14 cellular contexts compared by ENCODE assay signal in the genomic region with DNA sequence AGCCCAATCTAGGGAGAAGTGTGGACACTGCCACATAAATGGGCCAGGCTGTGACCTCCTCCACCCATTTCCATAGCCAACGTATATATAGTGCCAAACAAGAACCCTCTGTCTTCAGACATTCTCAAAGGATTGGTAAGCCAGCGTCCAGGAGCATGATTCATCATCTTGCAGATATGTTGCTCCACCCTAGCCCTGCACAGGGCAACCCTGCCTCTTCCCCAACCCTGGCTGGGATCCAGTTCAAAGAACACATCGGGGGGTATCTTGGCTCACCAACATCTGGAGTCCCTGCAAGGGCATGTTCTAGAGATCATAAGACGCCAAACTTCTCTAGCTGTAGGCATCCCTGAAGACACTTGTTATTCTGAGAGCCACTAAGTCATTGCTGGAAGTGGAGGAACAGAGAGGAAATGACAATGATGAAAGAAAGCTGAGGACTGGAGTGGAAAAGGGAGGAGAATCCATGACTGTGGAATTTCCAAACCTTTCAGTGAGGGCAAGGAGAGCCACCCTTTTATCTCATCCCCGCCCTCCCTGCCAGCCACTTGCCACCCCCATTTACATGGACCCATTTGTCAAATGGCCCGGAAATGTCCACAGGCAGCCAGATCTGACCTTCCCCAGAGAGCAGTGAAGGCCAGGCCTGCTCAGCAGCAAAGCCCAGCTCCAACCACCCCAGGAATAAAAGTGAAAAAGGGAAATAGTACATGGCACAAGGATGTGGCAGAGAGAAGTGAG.
DNase-seq lines count a peak whose midpoint lies in the region; ATAC-seq, FAIRE-seq and TF ChIP-seq lines count a peak whose summit lies in the region.
"Had no signal": no experiment of that assay in that cellular context is flagged by ENCODE, and none has a peak within 500 bp of the region (broad histone marks: within the 10 kb centered on the region; RNA-seq: fewer than 3 reads in every experiment).

No MANE protein-coding gene starts in this region.

- H4K8ac ChIP-seq in trophoblast cell (ENCODE audit: low read depth, low read length): no peak overlapping the region

- no peak overlapping the region for H2AK5ac ChIP-seq in trophoblast cell (ENCODE audit: low read length)

- H3K79me1 ChIP-seq in trophoblast cell (ENCODE audit: low read length): no peaks in the 10 kb centered on the region

- no peak for ATAC-seq in HG03097 (IDR thresholded peaks at IDR 0.05; ENCODE audit: low FRiP score, unreplicated experiment)
- no peak for ATAC-seq in GM21423 (IDR thresholded peaks at IDR 0.05; ENCODE audit: unreplicated experiment)
- ATAC-seq in GM21786 (IDR thresholded peaks at IDR 0.05; ENCODE audit: unreplicated experiment): no peak

- no peak overlapping the region for H4K12ac ChIP-seq in trophoblast cell (ENCODE audit: low read depth, low read length)

- H3K14ac ChIP-seq in trophoblast cell (ENCODE audit: low read length): no peak overlapping the region

- H3K4me3 ChIP-seq in fibroblast of lung (replicated peaks in 1 of 4; ENCODE audit: control extremely low read depth in 1 of 4, insufficient read depth in 1 of 4, low read depth in 3 of 4, low read length in 4 of 4) (no peak overlapping the region), trophoblast cell (ENCODE audit: low read depth, low read length) (no peak overlapping the region)

- H3K27ac ChIP-seq in fibroblast of lung (ENCODE audit: insufficient read depth, low read length) (no peak overlapping the region), trophoblast cell (ENCODE audit: low read depth, low read length) (no peak overlapping the region)
- H3K27ac ChIP-seq: parathyroid adenoma had no signal

- H3K9ac ChIP-seq in fibroblast of lung (ENCODE audit: insufficient read depth, low read length) (no peak overlapping the region), trophoblast cell (ENCODE audit: low read length) (no peak overlapping the region)
- H3K9ac ChIP-seq: parathyroid adenoma had no signal

- H3K4me1 ChIP-seq in fibroblast of lung (ENCODE audit: control insufficient read depth, extremely low read depth, insufficient read depth, low read length) (peaks cover 2% of the 10 kb centered on the region), trophoblast cell (ENCODE audit: control insufficient read depth in 1 of 2, insufficient read depth in 2 of 2, low read length in 2 of 2) (no peaks in the 10 kb centered on the region)
- H3K4me1 ChIP-seq: parathyroid adenoma had no signal

- H3K18ac ChIP-seq in trophoblast cell (ENCODE audit: low read length): no peak overlapping the region

- H4K91ac ChIP-seq in trophoblast cell (ENCODE audit: low read depth, low read length): no peak overlapping the region

- peak; percentile 75 for DNase-seq in EL
- DNase-seq in RCC 7860 (ENCODE audit: low spot score): peak; percentile 62
- DNase-seq in fibroblast of lung (ENCODE audit: low read depth in 2 of 2): peak; percentile 29 to 59
- peak; percentile 14 to 53 for DNase-seq in trophoblast cell
- DNase-seq in NCI-H774 (lab: John Stamatoyannopoulos, UW): no peak
- DNase-seq: activated CD8-positive, alpha-beta memory T cell treated with anti-CD3 and anti-CD28 coated beads for 24 hours; activated naive CD4-positive, alpha-beta T cell treated with anti-CD3 and anti-CD28 coated beads, Interleukin-2, amount 50 U/mL, for 16 hours; head of caudate nucleus; Kasumi-1; NCI-H2107 had no signal

- H3K4ac ChIP-seq in trophoblast cell (ENCODE audit: low read depth, low read length): no peak overlapping the region

- H4K20me1 ChIP-seq in fibroblast of lung (ENCODE audit: control insufficient read depth, extremely low read depth, insufficient read depth, low read length): no peaks in the 10 kb centered on the region

- H3K79me2 ChIP-seq in fibroblast of lung (ENCODE audit: control insufficient read depth, insufficient read depth, low read length) (no peaks in the 10 kb centered on the region), trophoblast cell (ENCODE audit: control insufficient read depth, insufficient read depth, low read length, poor library complexity) (no peaks in the 10 kb centered on the region)
- H3K79me2 ChIP-seq: parathyroid adenoma had no signal

- no peak overlapping the region for H2AFZ ChIP-seq in fibroblast of lung (ENCODE audit: low read length)
- H2AFZ ChIP-seq in trophoblast cell (ENCODE audit: insufficient read depth, low read length, poor library complexity): no peak overlapping the region
- H2AFZ ChIP-seq: parathyroid adenoma had no signal

- FAIRE-seq in RCC 7860 (lab: Jason Lieb, UNC): no peak

- H3K27me3 ChIP-seq in fibroblast of lung (ENCODE audit: control insufficient read depth, insufficient read depth, low read length) (no peaks in the 10 kb centered on the region), trophoblast cell (ENCODE audit: insufficient read depth, low read length) (no peaks in the 10 kb centered on the region)

- no peak overlapping the region for H2BK120ac ChIP-seq in trophoblast cell (ENCODE audit: insufficient read depth, low read length, poor library complexity)

- H2BK12ac ChIP-seq in trophoblast cell (ENCODE audit: low read length): no peak overlapping the region

- H2BK5ac ChIP-seq in trophoblast cell (ENCODE audit: low read depth, low read length, poor library complexity): no peak overlapping the region

- H3K9me3 ChIP-seq in fibroblast of lung (ENCODE audit: control insufficient read depth, insufficient read depth, low read depth, low read length) (no peaks in the 10 kb centered on the region), trophoblast cell (ENCODE audit: insufficient read depth, low read depth, low read length) (no peaks in the 10 kb centered on the region)

- no peak for TF ChIP-seq CTCF in fibroblast of lung (conservative IDR thresholded peaks at IDR 0.05 in 1 of 2, IDR thresholded peaks at IDR 0.05 in 1 of 2; ENCODE audit: low read depth in 1 of 2, low read length in 2 of 2)

- WGBS in trophoblast cell (ENCODE audit: extremely low coverage, insufficient coverage, insufficient read length): no CpG with 5 or more reads among the region's 6 CpGs

- H3K23ac ChIP-seq in trophoblast cell (ENCODE audit: low read length): no peak overlapping the region

- H3K4me2 ChIP-seq in fibroblast of lung (ENCODE audit: extremely low read depth, insufficient read depth, low read length) (no peak overlapping the region), trophoblast cell (ENCODE audit: low read length) (no peak overlapping the region)

- H3K36me3 ChIP-seq in fibroblast of lung (ENCODE audit: control insufficient read depth, insufficient read depth, low read length): no peaks in the 10 kb centered on the region
- no peaks in the 10 kb centered on the region for H3K36me3 ChIP-seq in trophoblast cell (ENCODE audit: control insufficient read depth in 1 of 2, insufficient read depth in 2 of 2, low read length in 2 of 2)
